ENCODE assay signal across 8 cellular contexts in genomic region chr1:7960867-7961198, GRCh38. TPM values are rescaled to one million over a fixed set of nuclear protein-coding genes. Genes with fewer than 3 reads are reported as not detected.
DNase-seq lines count a peak whose midpoint lies in the region; ATAC-seq, FAIRE-seq and TF ChIP-seq lines count a peak whose summit lies in the region.

No MANE protein-coding gene starts in this region.

- H3K27me3 Mint-ChIP-seq in CD8-positive, alpha-beta T cell (ENCODE audit: low read depth), result no peaks in the 10 kb centered on the region

- CTCF ChIA-PET in CD8-positive, alpha-beta T cell (lab: Charles Lee), result no interaction called here
- CTCF ChIA-PET in OCI-LY7 (lab: Charles Lee; ENCODE audit: unreplicated experiment), result no interaction called here
- CTCF ChIA-PET in endothelial cell of umbilical vein (lab: Charles Lee), result interaction anchor here (1.0 to 1.6 kb wide), 2 partner anchors 354 to 388 kb away, joined by 3 read pairs; no protein-coding TSS in a partner anchor

- H3K36me3 ChIP-seq in CD8-positive, alpha-beta T cell (ENCODE audit: insufficient read depth, low read length), result peaks cover 16% of the 10 kb centered on the region
- H3K36me3 ChIP-seq in OCI-LY7 (ENCODE audit: insufficient read depth, low read length) (peaks cover 32% of the 10 kb centered on the region), endothelial cell of umbilical vein (ENCODE audit: control insufficient read depth in 2 of 2, extremely low read depth in 1 of 2, insufficient read depth in 2 of 2, low read length in 2 of 2) (peaks cover 7 to 10% of the 10 kb centered on the region in 2 experiments)

- no peaks in the 10 kb centered on the region for H3K27me3 ChIP-seq in CD8-positive, alpha-beta T cell (ENCODE audit: insufficient read depth, low read length)
- H3K27me3 ChIP-seq in endothelial cell of umbilical vein (ENCODE audit: control insufficient read depth in 2 of 2, insufficient read depth in 2 of 2, low read length in 2 of 2), result no peaks in the 10 kb centered on the region

- FAIRE-seq in endothelial cell of umbilical vein (lab: Jason Lieb, UNC), result no peak

- H3K9me3 Mint-ChIP-seq in CD8-positive, alpha-beta T cell, result no peaks in the 10 kb centered on the region

- H3K4me1 ChIP-seq in CD8-positive, alpha-beta T cell (ENCODE audit: insufficient read depth, low read length), result peaks cover 49% of the 10 kb centered on the region
- H3K4me1 ChIP-seq in OCI-LY7 (ENCODE audit: insufficient read depth, low read length, poor library complexity, severe bottlenecking), result peaks cover 26% of the 10 kb centered on the region
- H3K4me1 ChIP-seq in endothelial cell of umbilical vein (ENCODE audit: control insufficient read depth, extremely low read depth, insufficient read depth, low read length), result peaks cover 14% of the 10 kb centered on the region

- peak overlapping the region; percentile 100 for H3K27ac Mint-ChIP-seq in CD8-positive, alpha-beta T cell

- H3K9me2 ChIP-seq in OCI-LY7 (ENCODE audit: insufficient read depth, low read length), result no peaks in the 10 kb centered on the region

- peaks cover 63% of the 10 kb centered on the region for H3K4me1 Mint-ChIP-seq in CD8-positive, alpha-beta T cell (ENCODE audit: low read depth)

- dilution Hi-C loops in endothelial cell of umbilical vein (cut with MboI; ENCODE audit: extremely low pct_ligation_motif_present, low sequenced_read_pairs), result no loop called here

- intact Hi-C loops in CD8-positive, alpha-beta T cell (cut with DNase I, micrococcal nuclease), result loop anchor here (2.0 to 10.0 kb wide), 7 partner anchors 46 to 1274 kb away; partner anchors contain the start of genes PER3 (in 2 of the 2), H6PD (in 1 of the 2) and RERE (in 1 of the 2)
- intact Hi-C loops in OCI-LY7 (cut with micrococcal nuclease; ENCODE audit: unreplicated experiment), result loop anchor here (5.0 kb wide), 1 partner anchor 189 kb away; the partner anchor contains the start of gene VAMP3
- intact Hi-C loops in endothelial cell of umbilical vein (cut with micrococcal nuclease), result loop anchor here (1.0 to 5.0 kb wide), 2 partner anchors 179 to 294 kb away; partner anchors contain the start of gene PER3
- intact Hi-C loops in head of caudate nucleus (cut with DNase I), result loop anchor here (10.0 kb wide), 1 partner anchor 64 kb away; the partner anchor contains the start of gene ERRFI1

- H3K9me1 ChIP-seq in endothelial cell of umbilical vein (replicated peaks; ENCODE audit: control insufficient read depth, extremely low read depth, insufficient read depth, low read length), result no peaks in the 10 kb centered on the region

- peaks cover 33% of the 10 kb centered on the region for H3K79me2 ChIP-seq in OCI-LY7 (ENCODE audit: insufficient read depth, low read depth, low read length)
- peaks cover 28% of the 10 kb centered on the region for H3K79me2 ChIP-seq in endothelial cell of umbilical vein (ENCODE audit: control insufficient read depth, insufficient read depth, low read length)

- TF ChIP-seq CTCF in CD8-positive, alpha-beta T cell (IDR thresholded peaks at IDR 0.05), result no peak
- TF ChIP-seq CTCF in OCI-LY7 (conservative IDR thresholded peaks at IDR 0.05; ENCODE audit: low read length) (no peak), endothelial cell of umbilical vein (IDR thresholded peaks at IDR 0.05; ENCODE audit: extremely low read depth in 1 of 2, insufficient read depth in 1 of 2, low read depth in 1 of 2, low read length in 2 of 2) (no peak), omental fat pad (IDR thresholded peaks at IDR 0.05) (no peak)

- peak overlapping the region; percentile 99 for H3K4me3 Mint-ChIP-seq in CD8-positive, alpha-beta T cell

- H4K20me1 ChIP-seq in OCI-LY7 (ENCODE audit: insufficient read depth, low read length) (no peaks in the 10 kb centered on the region; the same call in 1 of the 2 replicates), endothelial cell of umbilical vein (replicated peaks; ENCODE audit: control insufficient read depth, extremely low read depth, insufficient read depth, low read length) (no peaks in the 10 kb centered on the region)

- no peaks in the 10 kb centered on the region for H3K9me3 ChIP-seq in CD8-positive, alpha-beta T cell (ENCODE audit: low read length)
- H3K9me3 ChIP-seq in OCI-LY7 (ENCODE audit: low read length) (no peaks in the 10 kb centered on the region), endothelial cell of umbilical vein (replicated peaks; ENCODE audit: control insufficient read depth, insufficient read depth, low read length) (no peaks in the 10 kb centered on the region)

- TF ChIP-seq POLR2A in endothelial cell of umbilical vein (IDR thresholded peaks at IDR 0.05; ENCODE audit: low read depth, low read length), result no peak

- peak overlapping the region; percentile 76 for H3K27ac ChIP-seq in CD8-positive, alpha-beta T cell (ENCODE audit: low read depth, low read length)
- peak overlapping the region; percentile 68 for H3K27ac ChIP-seq in OCI-LY7 (ENCODE audit: low read depth, low read length, poor library complexity, severe bottlenecking)
- H3K27ac ChIP-seq in endothelial cell of umbilical vein (ENCODE audit: insufficient read depth, low read depth, low read length), result peak overlapping the region; percentile 77

- no peak for ATAC-seq in CD8-positive, alpha-beta T cell
- ATAC-seq in omental fat pad (ENCODE audit: low FRiP score) (peak; percentile 20), HG03439 (IDR thresholded peaks at IDR 0.05; ENCODE audit: unreplicated experiment) (no peak)

- POLR2A ChIA-PET in CD8-positive, alpha-beta T cell (lab: Charles Lee), result interaction anchor here (1.0 kb wide), 5 partner anchors 10 to 30 kb away, joined by 3 to 6 read pairs (median 3); no protein-coding TSS in a partner anchor
- POLR2A ChIA-PET in OCI-LY7 (lab: Charles Lee), result no interaction called here
- POLR2A ChIA-PET in endothelial cell of umbilical vein (lab: Charles Lee), result no interaction called here

- TSS peak; percentile 98 for BruUV-seq in OCI-LY7 (replicated peaks; lab: Mats Ljungman, UMichigan)
- BruUV-seq in endothelial cell of umbilical vein (replicated peaks; lab: Mats Ljungman, UMichigan), result TSS peak; percentile 98

- DNase-seq in CD8-positive, alpha-beta T cell, result no peak
- DNase-seq in OCI-LY7 (ENCODE audit: low spot score) (no peak), endothelial cell of umbilical vein (ENCODE audit: low read depth, low spot score) (no peak), omental fat pad (ENCODE audit: low spot score) (no peak), head of caudate nucleus (no peak), midbrain (lab: John Stamatoyannopoulos, UW) (no peak), NCI-H1092 (lab: John Stamatoyannopoulos, UW) (no peak)

- peak overlapping the region; percentile 90 for H3K9ac ChIP-seq in endothelial cell of umbilical vein (replicated peaks; ENCODE audit: extremely low read depth, insufficient read depth, low read length)

- H3K36me3 Mint-ChIP-seq in CD8-positive, alpha-beta T cell, result peaks cover 41% of the 10 kb centered on the region

- H2AFZ ChIP-seq in OCI-LY7 (ENCODE audit: low read length) (peak overlapping the region; percentile 81), endothelial cell of umbilical vein (ENCODE audit: low read depth, low read length) (peak overlapping the region; percentile 70)

- H3K4me2 ChIP-seq in OCI-LY7 (ENCODE audit: low read length) (peak overlapping the region; percentile 83), endothelial cell of umbilical vein (ENCODE audit: insufficient read depth, low read length) (peak overlapping the region; percentile 96)

- H3K4me3 ChIP-seq in CD8-positive, alpha-beta T cell (ENCODE audit: low read depth, low read length), result peak overlapping the region; percentile 60
- H3K4me3 ChIP-seq in OCI-LY7 (ENCODE audit: low read depth, low read length, poor library complexity, severe bottlenecking), result peak overlapping the region; percentile 84
- peak overlapping the region; percentile 47 to 90 (median 81) for H3K4me3 ChIP-seq in endothelial cell of umbilical vein (replicated peaks in 1 of 3; ENCODE audit: insufficient read depth in 1 of 3, low read depth in 1 of 3, low read length in 3 of 3)

TF ChIP-seq in endothelial cell of umbilical vein, 7 proteins besides CTCF, POLR2A, EP300 and RAD21:
- TF ChIP-seq FOS (IDR thresholded peaks at IDR 0.05; ENCODE audit: borderline replicate concordance, insufficient read depth, low read length) (no peak), GATA2 (IDR thresholded peaks at IDR 0.05; ENCODE audit: insufficient read depth, insufficient read length, low read depth, low read length) (no peak), MYC (IDR thresholded peaks at IDR 0.05; ENCODE audit: low read depth, low read length) (no peak)

RNA-seq across cellular contexts. Expression of gene PARK7, which starts 0.7 kb away (rescaled TPM):
- total RNA-seq in CD8-positive, alpha-beta T cell, result 10 to 100 TPM; 67.9 to 70.0 TPM
- 138 and 204 TPM in 2 replicates for total RNA-seq in OCI-LY7 (2014; rRNA removed; shearing (Covaris generic))
- total RNA-seq in OCI-LY7 (2022), result 272 and 306 TPM in 2 replicates
- total RNA-seq in endothelial cell of umbilical vein, result 289 and 294 TPM in 2 replicates
- 150 and 203 TPM in 2 replicates for polyA plus RNA-seq in endothelial cell of umbilical vein
- 303 and 333 TPM in 2 replicates for polyA plus RNA-seq in endothelial cell of umbilical vein (2011; cell fraction: cytosol; rRNA removed)
- 105 and 149 TPM in 2 replicates for polyA plus RNA-seq in endothelial cell of umbilical vein (2011; cell fraction: nucleus; rRNA removed)
- polyA plus RNA-seq in endothelial cell of umbilical vein (2012), result 348 and 439 TPM in 2 replicates
- polyA minus RNA-seq in endothelial cell of umbilical vein, result 70.4 and 105 TPM in 2 replicates
- polyA minus RNA-seq in endothelial cell of umbilical vein (2011; cell fraction: cytosol; rRNA and poly(A)+ RNA removed), result 71.3 TPM
- 22.5 and 25.2 TPM in 2 replicates for polyA minus RNA-seq in endothelial cell of umbilical vein (2011; cell fraction: nucleus; rRNA and poly(A)+ RNA removed)
- total RNA-seq in omental fat pad, result 100 to 1,000 TPM; 151 to 260 (median 216) TPM

RNA-seq across cellular contexts. Expression of gene TNFRSF9, which starts 20.2 kb away (rescaled TPM):
- total RNA-seq in CD8-positive, alpha-beta T cell, result 1 to 10 TPM; 3.8 to 3.9 TPM
- not detected in 2 replicates for total RNA-seq in OCI-LY7 (2014; rRNA removed; shearing (Covaris generic))
- not detected in 2 replicates for total RNA-seq in OCI-LY7 (2022)
- total RNA-seq in endothelial cell of umbilical vein, result 0.22 TPM in 1 of 2 replicates, not detected in the other
- 0.15 and 0.27 TPM in 2 replicates for polyA plus RNA-seq in endothelial cell of umbilical vein
- 0.10 and 0.18 TPM in 2 replicates for polyA plus RNA-seq in endothelial cell of umbilical vein (2011; cell fraction: cytosol; rRNA removed)
- 0.08 TPM in 1 of 2 replicates, not detected in the other for polyA plus RNA-seq in endothelial cell of umbilical vein (2011; cell fraction: nucleus; rRNA removed)
- 0.13 and 0.30 TPM in 2 replicates for polyA plus RNA-seq in endothelial cell of umbilical vein (2012)
- polyA minus RNA-seq in endothelial cell of umbilical vein, result 0.04 and 0.27 TPM in 2 replicates
- polyA minus RNA-seq in endothelial cell of umbilical vein (2011; cell fraction: cytosol; rRNA and poly(A)+ RNA removed), result 2.2 TPM
- 0.19 TPM in 1 of 2 replicates, not detected in the other for polyA minus RNA-seq in endothelial cell of umbilical vein (2011; cell fraction: nucleus; rRNA and poly(A)+ RNA removed)
- 1 to 10 TPM in 1 of 4 donors, under 1 TPM in 3; 0.44 to 1.1 (median 0.63) TPM for total RNA-seq in omental fat pad
